16 cellular contexts compared by ENCODE assay signal in the genomic region with DNA sequence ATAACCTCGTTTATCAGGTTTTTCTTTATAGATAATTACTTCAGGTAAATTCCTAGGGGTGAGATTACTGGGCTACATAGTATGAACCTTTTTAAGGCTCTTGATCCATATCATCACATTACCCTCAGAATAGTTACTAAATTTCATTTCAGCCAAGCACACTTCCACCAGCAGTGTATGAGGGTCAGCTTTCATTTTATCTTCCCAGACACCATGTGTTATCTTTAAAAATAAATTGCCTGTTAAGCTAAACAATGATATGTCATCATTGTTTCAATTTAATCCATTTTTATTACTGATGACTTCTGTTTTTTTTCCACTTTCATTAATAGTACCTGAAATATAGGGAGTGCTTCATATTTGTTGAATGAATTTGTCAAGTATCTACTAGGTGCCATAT. TPM values are rescaled to one million over a fixed set of nuclear protein-coding genes. Genes with fewer than 3 reads are reported as not detected.
DNase-seq lines count a peak whose midpoint lies in the region; ATAC-seq and TF ChIP-seq lines count a peak whose summit lies in the region.
"Had no signal": no experiment of that assay in that cellular context is flagged by ENCODE, and none has a peak within 500 bp of the region (broad histone marks: within the 10 kb centered on the region; RNA-seq: fewer than 3 reads in every experiment).

No MANE protein-coding gene starts in this region.

- POLR2A ChIA-PET in CD4-positive, alpha-beta memory T cell (lab: Charles Lee; ENCODE audit: partially characterized antibody), result interaction anchor here (1.1 kb wide), 1 partner anchor 91 kb away, joined by 3 read pairs; no protein-coding TSS in a partner anchor
- POLR2A ChIA-PET in naive thymus-derived CD4-positive, alpha-beta T cell (lab: Charles Lee), result interaction anchor here (0.6 kb wide), 1 partner anchor 32 kb away, joined by 3 read pairs; no protein-coding TSS in a partner anchor

- H3K4me3 Mint-ChIP-seq in activated naive CD4-positive, alpha-beta T cell treated with anti-CD3 and anti-CD28 coated beads for 36 hours, result no peak overlapping the region
- H3K4me3 Mint-ChIP-seq in activated naive CD4-positive, alpha-beta T cell treated with anti-CD3 and anti-CD28 coated beads, Interleukin-2, amount 10 ng/mL, durations not matched to agents 7 days and 5 days, result no peak overlapping the region
- peak overlapping the region in 2 of 8 donors; percentile 31 to 52 for H3K4me3 Mint-ChIP-seq in CD4-positive, alpha-beta memory T cell
- H3K4me3 Mint-ChIP-seq in naive thymus-derived CD4-positive, alpha-beta T cell, result peak overlapping the region in 5 of 10 donors; percentile 3 to 51 (median 34)
- no peak overlapping the region for H3K4me3 Mint-ChIP-seq in activated CD8-positive, alpha-beta memory T cell treated with anti-CD3 and anti-CD28 coated beads, Interleukin-2, amount 10 ng/mL, durations not matched to agents 7 days and 5 days
- H3K4me3 Mint-ChIP-seq: B cell; CD8-positive, alpha-beta memory T cell; GM23338 had no signal

- WGBS in gastroesophageal sphincter (ENCODE audit: low coverage in 1 of 2), 2 donors, result 80 to 88% methylated on average over 1 of the region's 1 CpG

- no peak overlapping the region for H3K27ac ChIP-seq in CD4-positive, alpha-beta memory T cell (ENCODE audit: low read depth, low read length)
- no peak overlapping the region for H3K27ac ChIP-seq in naive thymus-derived CD4-positive, alpha-beta T cell (ENCODE audit: low read depth, low read length)
- H3K27ac ChIP-seq in gastroesophageal sphincter, result no peak overlapping the region
- H3K27ac ChIP-seq: HL-60 had no signal

- no peaks in the 10 kb centered on the region for H3K36me3 ChIP-seq in CD4-positive, alpha-beta memory T cell (ENCODE audit: insufficient read depth, low read length)
- H3K36me3 ChIP-seq in naive thymus-derived CD4-positive, alpha-beta T cell (ENCODE audit: control insufficient read depth in 2 of 3, insufficient read depth in 3 of 3, low read length in 3 of 3), result no peaks in the 10 kb centered on the region
- no peaks in the 10 kb centered on the region for H3K36me3 ChIP-seq in gastroesophageal sphincter

- no peaks in the 10 kb centered on the region for H3K27me3 Mint-ChIP-seq in activated naive CD4-positive, alpha-beta T cell treated with anti-CD3 and anti-CD28 coated beads for 36 hours (ENCODE audit: low read depth)
- no peaks in the 10 kb centered on the region for H3K27me3 Mint-ChIP-seq in activated naive CD4-positive, alpha-beta T cell treated with anti-CD3 and anti-CD28 coated beads, Interleukin-2, amount 10 ng/mL, durations not matched to agents 7 days and 5 days
- H3K27me3 Mint-ChIP-seq in CD4-positive, alpha-beta memory T cell, result no peaks in the 10 kb centered on the region
- no peaks in the 10 kb centered on the region for H3K27me3 Mint-ChIP-seq in naive thymus-derived CD4-positive, alpha-beta T cell
- no peaks in the 10 kb centered on the region for H3K27me3 Mint-ChIP-seq in activated CD8-positive, alpha-beta memory T cell treated with anti-CD3 and anti-CD28 coated beads, Interleukin-2, amount 10 ng/mL, durations not matched to agents 7 days and 5 days
- H3K27me3 Mint-ChIP-seq: B cell; CD8-positive, alpha-beta memory T cell had no signal

- H3K9me3 Mint-ChIP-seq in activated naive CD4-positive, alpha-beta T cell treated with anti-CD3 and anti-CD28 coated beads for 36 hours, result no peaks in the 10 kb centered on the region
- H3K9me3 Mint-ChIP-seq in activated naive CD4-positive, alpha-beta T cell treated with anti-CD3 and anti-CD28 coated beads, Interleukin-2, amount 10 ng/mL, durations not matched to agents 7 days and 5 days, result no peaks in the 10 kb centered on the region
- H3K9me3 Mint-ChIP-seq in CD4-positive, alpha-beta memory T cell, result no peaks in the 10 kb centered on the region
- H3K9me3 Mint-ChIP-seq in naive thymus-derived CD4-positive, alpha-beta T cell, result peaks cover 0 to 4% (median 0%) of the 10 kb centered on the region in 11 donors
- H3K9me3 Mint-ChIP-seq in activated CD8-positive, alpha-beta memory T cell treated with anti-CD3 and anti-CD28 coated beads, Interleukin-2, amount 10 ng/mL, durations not matched to agents 7 days and 5 days (ENCODE audit: low read depth), result no peaks in the 10 kb centered on the region
- H3K9me3 Mint-ChIP-seq: CD8-positive, alpha-beta memory T cell; GM23338 had no signal

- peaks cover 81% of the 10 kb centered on the region for H3K4me1 Mint-ChIP-seq in activated naive CD4-positive, alpha-beta T cell treated with anti-CD3 and anti-CD28 coated beads for 36 hours (ENCODE audit: low read depth)
- H3K4me1 Mint-ChIP-seq in activated naive CD4-positive, alpha-beta T cell treated with anti-CD3 and anti-CD28 coated beads, Interleukin-2, amount 10 ng/mL, durations not matched to agents 7 days and 5 days, result peaks cover 77% of the 10 kb centered on the region
- peaks cover 53 to 90% (median 69%) of the 10 kb centered on the region in 4 donors for H3K4me1 Mint-ChIP-seq in CD4-positive, alpha-beta memory T cell
- peaks cover 43 to 94% (median 84%) of the 10 kb centered on the region in 7 donors for H3K4me1 Mint-ChIP-seq in naive thymus-derived CD4-positive, alpha-beta T cell
- peaks cover 48% of the 10 kb centered on the region for H3K4me1 Mint-ChIP-seq in activated CD8-positive, alpha-beta memory T cell treated with anti-CD3 and anti-CD28 coated beads, Interleukin-2, amount 10 ng/mL, durations not matched to agents 7 days and 5 days
- H3K4me1 Mint-ChIP-seq: B cell had no signal

- no peak for DNase-seq in activated naive CD4-positive, alpha-beta T cell treated with anti-CD3 and anti-CD28 coated beads for 36 hours
- DNase-seq in activated naive CD4-positive, alpha-beta T cell treated with anti-CD3 and anti-CD28 coated beads, Interleukin-2, amount 10 ng/mL, durations not matched to agents 7 days and 5 days, result no peak
- DNase-seq in CD4-positive, alpha-beta memory T cell, result no peak
- no peak for DNase-seq in naive thymus-derived CD4-positive, alpha-beta T cell
- no peak for DNase-seq in activated CD8-positive, alpha-beta memory T cell treated with anti-CD3 and anti-CD28 coated beads, Interleukin-2, amount 10 ng/mL, durations not matched to agents 7 days and 5 days
- DNase-seq: C1 segment of cervical spinal cord; Caco-2; CD8-positive, alpha-beta memory T cell; DND-41; GDM1; H7 had no signal

- peak overlapping the region; percentile 39 for H3K27ac Mint-ChIP-seq in activated naive CD4-positive, alpha-beta T cell treated with anti-CD3 and anti-CD28 coated beads for 36 hours
- no peak overlapping the region for H3K27ac Mint-ChIP-seq in activated naive CD4-positive, alpha-beta T cell treated with anti-CD3 and anti-CD28 coated beads, Interleukin-2, amount 10 ng/mL, durations not matched to agents 7 days and 5 days
- H3K27ac Mint-ChIP-seq in CD4-positive, alpha-beta memory T cell, result peak overlapping the region; percentile 7 to 68 (median 35)
- peak overlapping the region in 8 of 9 donors; percentile 27 to 92 (median 78) for H3K27ac Mint-ChIP-seq in naive thymus-derived CD4-positive, alpha-beta T cell
- no peak overlapping the region for H3K27ac Mint-ChIP-seq in activated CD8-positive, alpha-beta memory T cell treated with anti-CD3 and anti-CD28 coated beads, Interleukin-2, amount 10 ng/mL, durations not matched to agents 7 days and 5 days
- H3K27ac Mint-ChIP-seq: B cell; CD8-positive, alpha-beta memory T cell; GM23338 had no signal

- no peaks in the 10 kb centered on the region for H3K27me3 ChIP-seq in CD4-positive, alpha-beta memory T cell (ENCODE audit: insufficient read depth, low read length)
- no peaks in the 10 kb centered on the region for H3K27me3 ChIP-seq in naive thymus-derived CD4-positive, alpha-beta T cell (ENCODE audit: control insufficient read depth in 2 of 2, insufficient read depth in 2 of 2, low read length in 2 of 2)
- H3K27me3 ChIP-seq in gastroesophageal sphincter, result no peaks in the 10 kb centered on the region

- no peak for TF ChIP-seq POLR2A in gastroesophageal sphincter (IDR thresholded peaks at IDR 0.05)

- peaks cover 4% of the 10 kb centered on the region for H3K36me3 Mint-ChIP-seq in activated naive CD4-positive, alpha-beta T cell treated with anti-CD3 and anti-CD28 coated beads for 36 hours (ENCODE audit: low read depth)
- peaks cover 51% of the 10 kb centered on the region for H3K36me3 Mint-ChIP-seq in activated naive CD4-positive, alpha-beta T cell treated with anti-CD3 and anti-CD28 coated beads, Interleukin-2, amount 10 ng/mL, durations not matched to agents 7 days and 5 days
- peaks cover 2 to 13% of the 10 kb centered on the region in 2 donors for H3K36me3 Mint-ChIP-seq in CD4-positive, alpha-beta memory T cell
- peaks cover 0 to 34% (median 7%) of the 10 kb centered on the region in 5 donors for H3K36me3 Mint-ChIP-seq in naive thymus-derived CD4-positive, alpha-beta T cell
- peaks cover 34% of the 10 kb centered on the region for H3K36me3 Mint-ChIP-seq in activated CD8-positive, alpha-beta memory T cell treated with anti-CD3 and anti-CD28 coated beads, Interleukin-2, amount 10 ng/mL, durations not matched to agents 7 days and 5 days
- H3K36me3 Mint-ChIP-seq: CD8-positive, alpha-beta memory T cell had no signal

- CTCF ChIA-PET in activated naive CD4-positive, alpha-beta T cell treated with anti-CD3 and anti-CD28 coated beads for 36 hours (lab: Charles Lee), result no interaction called here
- CTCF ChIA-PET in activated naive CD4-positive, alpha-beta T cell treated with anti-CD3 and anti-CD28 coated beads, Interleukin-2, amount 10 ng/mL, durations not matched to agents 7 days and 5 days (lab: Charles Lee), result no interaction called here
- CTCF ChIA-PET in CD4-positive, alpha-beta memory T cell (lab: Charles Lee; ENCODE audit: partially characterized antibody), result no interaction called here
- CTCF ChIA-PET in naive thymus-derived CD4-positive, alpha-beta T cell (lab: Charles Lee), result no interaction called here
- CTCF ChIA-PET in activated CD8-positive, alpha-beta memory T cell treated with anti-CD3 and anti-CD28 coated beads, Interleukin-2, amount 10 ng/mL, durations not matched to agents 7 days and 5 days (lab: Charles Lee), result no interaction called here

- intact Hi-C loops in activated naive CD4-positive, alpha-beta T cell treated with anti-CD3 and anti-CD28 coated beads for 36 hours (cut with micrococcal nuclease), result no loop called here
- intact Hi-C loops in CD4-positive, alpha-beta memory T cell (cut with micrococcal nuclease), result no loop called here
- intact Hi-C loops in naive thymus-derived CD4-positive, alpha-beta T cell (cut with micrococcal nuclease), result no loop called here

- H3K4me1 ChIP-seq in CD4-positive, alpha-beta memory T cell (ENCODE audit: insufficient read depth, low read length), result peaks cover 80% of the 10 kb centered on the region
- H3K4me1 ChIP-seq in naive thymus-derived CD4-positive, alpha-beta T cell (ENCODE audit: control insufficient read depth in 2 of 2, insufficient read depth in 2 of 2, low read length in 2 of 2), result peaks cover 6 to 89% of the 10 kb centered on the region in 2 donors
- peaks cover 0 to 51% (median 6%) of the 10 kb centered on the region in 3 donors for H3K4me1 ChIP-seq in gastroesophageal sphincter

- H3K9me3 ChIP-seq in CD4-positive, alpha-beta memory T cell (ENCODE audit: control insufficient read depth in 1 of 2, low read length in 2 of 2), result no peaks in the 10 kb centered on the region
- no peaks in the 10 kb centered on the region for H3K9me3 ChIP-seq in naive thymus-derived CD4-positive, alpha-beta T cell (ENCODE audit: control insufficient read depth in 2 of 3, low read length in 3 of 3)
- no peaks in the 10 kb centered on the region for H3K9me3 ChIP-seq in gastroesophageal sphincter
- H3K9me3 ChIP-seq: Caco-2 had no signal

- no peak overlapping the region for H3K4me3 ChIP-seq in CD4-positive, alpha-beta memory T cell (ENCODE audit: low read length in 2 of 2)
- no peak overlapping the region for H3K4me3 ChIP-seq in naive thymus-derived CD4-positive, alpha-beta T cell (ENCODE audit: low read length)
- no peak overlapping the region for H3K4me3 ChIP-seq in gastroesophageal sphincter
- H3K4me3 ChIP-seq: GM23338 had no signal

- no peak for TF ChIP-seq CTCF in gastroesophageal sphincter (IDR thresholded peaks at IDR 0.05)

- ATAC-seq in SK-N-SH treated with all-trans-retinoic acid at 6 μM for 48 hours (no peak), gastroesophageal sphincter (no peak)
- no peak for ATAC-seq in naive thymus-derived CD4-positive, alpha-beta T cell
- no peak for ATAC-seq in activated CD8-positive, alpha-beta memory T cell treated with anti-CD3 and anti-CD28 coated beads, Interleukin-2, amount 10 ng/mL, durations not matched to agents 7 days and 5 days
- ATAC-seq: GM23338 had no signal

- TF ChIP-seq EP300 in gastroesophageal sphincter (IDR thresholded peaks at IDR 0.05), result no peak

RNA-seq across cellular contexts. Expression of a gene that starts 33.4 kb away (rescaled TPM):
- total RNA-seq in activated naive CD4-positive, alpha-beta T cell treated with anti-CD3 and anti-CD28 coated beads for 36 hours, result 10 to 100 TPM; 78.4 to 79.7 TPM
- 100 to 1,000 TPM; 107 TPM for total RNA-seq in CD4-positive, alpha-beta memory T cell
- polyA plus RNA-seq in CD4-positive, alpha-beta memory T cell, result 1 to 10 TPM; 1.1 to 5.3 TPM
- total RNA-seq in naive thymus-derived CD4-positive, alpha-beta T cell, result 100 to 1,000 TPM in 4 of 5 experiments, 10 to 100 TPM in 1; 94.1 to 186 (median 154) TPM
- 1 to 10 TPM; 4.1 to 4.9 TPM for polyA plus RNA-seq in naive thymus-derived CD4-positive, alpha-beta T cell
- total RNA-seq in gastroesophageal sphincter, result 10 to 100 TPM; 26.0 to 89.0 (median 32.8) TPM
- 10 to 100 TPM; 63.1 to 68.9 TPM for total RNA-seq in activated CD8-positive, alpha-beta memory T cell treated with anti-CD3 and anti-CD28 coated beads, Interleukin-2, amount 10 ng/mL, durations not matched to agents 7 days and 5 days

Comparison
In these comparisons a context has a peak if more than half of its experiments do, and no peak if none do; other contexts are left out.
1. H3K27ac Mint-ChIP-seq: peak in activated naive CD4-positive, alpha-beta T cell treated with anti-CD3 and anti-CD28 coated beads for 36 hours (single experiment), CD4-positive, alpha-beta memory T cell (7 of 7) and naive thymus-derived CD4-positive, alpha-beta T cell (8 of 9); none in activated naive CD4-positive, alpha-beta T cell treated with anti-CD3 and anti-CD28 coated beads, Interleukin-2, amount 10 ng/mL, durations not matched to agents 7 days and 5 days (single experiment) and activated CD8-positive, alpha-beta memory T cell treated with anti-CD3 and anti-CD28 coated beads, Interleukin-2, amount 10 ng/mL, durations not matched to agents 7 days and 5 days (single experiment).